Comparison of ENCODE assay signal across 15 cellular contexts in the genomic region with DNA sequence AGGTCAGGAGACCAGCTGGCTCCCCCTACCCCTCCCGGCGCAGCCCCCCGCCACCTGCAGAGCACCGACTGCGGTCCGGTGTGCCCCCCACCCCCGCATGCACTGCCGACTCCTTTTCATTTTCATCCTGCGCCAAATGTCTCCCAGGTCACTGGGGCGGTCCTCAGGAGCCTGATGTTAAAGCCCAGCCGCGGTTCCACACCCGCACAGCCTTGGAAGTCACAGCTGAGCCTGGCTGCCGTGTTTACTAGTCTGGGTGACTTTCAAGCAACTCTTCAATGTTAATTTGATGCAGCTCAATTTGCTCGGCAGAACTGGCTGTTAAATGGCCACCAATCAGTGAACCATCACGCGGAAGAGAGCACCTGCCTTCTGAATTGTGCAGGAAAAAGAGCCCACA. TPM values are rescaled to one million over a fixed set of nuclear protein-coding genes. Genes with fewer than 3 reads are reported as not detected.
A peak's percentile ranks its signal among the peaks of the same experiment; 100 is the strongest.
DNase-seq lines count a peak whose midpoint lies in the region; ATAC-seq, FAIRE-seq and TF ChIP-seq lines count a peak whose summit lies in the region.
"Had no signal": no experiment of that assay in that cellular context is flagged by ENCODE, and none has a peak within 500 bp of the region (broad histone marks: within the 10 kb centered on the region; RNA-seq: fewer than 3 reads in every experiment).

No MANE protein-coding gene starts in this region.

- H3K9me3 ChIP-seq in kidney (ENCODE audit: control insufficient read depth in 1 of 2, low read length in 2 of 2) (no peaks in the 10 kb centered on the region), small intestine (ENCODE audit: control insufficient read depth, low read depth) (no peaks in the 10 kb centered on the region)
- H3K9me3 ChIP-seq: BLaER1 treated with 17β-estradiol and CSF1 and Interleukin-3, amounts not matched to agents 10 nM and 100 nM had no signal

- H3K36me3 ChIP-seq in GM23338 (ENCODE audit: insufficient read depth) (peaks cover 16% of the 10 kb centered on the region), kidney (ENCODE audit: control insufficient read depth in 1 of 2, insufficient read depth in 2 of 2, low read length in 2 of 2) (peaks cover 4 to 5% of the 10 kb centered on the region in 2 donors), small intestine (ENCODE audit: control insufficient read depth in 2 of 2, insufficient read depth in 2 of 2, low read length in 2 of 2) (peaks cover 13 to 15% of the 10 kb centered on the region in 2 donors)

- no peaks in the 10 kb centered on the region for H3K9me3 Mint-ChIP-seq in GM23338
- H3K9me3 Mint-ChIP-seq: CD4-positive, CD25-positive, alpha-beta regulatory T cell; H9 had no signal

- H3K4me2 ChIP-seq in GM23338: no peak overlapping the region
- H3K4me2 ChIP-seq: BLaER1 treated with 17β-estradiol and CSF1 and Interleukin-3, amounts not matched to agents 10 nM and 100 nM had no signal

- peaks cover 8% of the 10 kb centered on the region for H3K79me2 ChIP-seq in GM23338 (replicated peaks; ENCODE audit: insufficient read depth)

- no peak for ATAC-seq in GM23338

- H3K27me3 Mint-ChIP-seq in GM23338 (ENCODE audit: insufficient read depth, low read depth, poor library complexity): peaks cover 3% of the 10 kb centered on the region
- H3K27me3 Mint-ChIP-seq: CD4-positive, CD25-positive, alpha-beta regulatory T cell had no signal

- H3K27me3 ChIP-seq in GM23338 (ENCODE audit: insufficient read depth) (no peaks in the 10 kb centered on the region), small intestine (ENCODE audit: control insufficient read depth in 2 of 2, insufficient read depth in 2 of 2, low read length in 2 of 2) (no peaks in the 10 kb centered on the region)
- H3K27me3 ChIP-seq: BLaER1 treated with 17β-estradiol and CSF1 and Interleukin-3, amounts not matched to agents 10 nM and 100 nM had no signal

- no peak overlapping the region for H3K4me3 ChIP-seq in GM23338
- H3K4me3 ChIP-seq in kidney (ENCODE audit: low read length in 2 of 2): peak overlapping the region in 1 of 2 donors; percentile 23
- no peak overlapping the region for H3K4me3 ChIP-seq in small intestine (ENCODE audit: low read depth in 1 of 2, low read length in 2 of 2)
- H3K4me3 ChIP-seq: BLaER1 treated with 17β-estradiol and CSF1 and Interleukin-3, amounts not matched to agents 10 nM and 100 nM; GM23248 had no signal

- intact Hi-C loops in kidney (cut with DNase I): no loop called here
- intact Hi-C loops in posterior cingulate gyrus (cut with DNase I): no loop called here

- peaks cover 2% of the 10 kb centered on the region; the same call in 1 of the 3 replicates for H3K4me1 Mint-ChIP-seq in GM23338

- no peak overlapping the region for H2AFZ ChIP-seq in GM23338
- H2AFZ ChIP-seq: GM23248 had no signal

- no peaks in the 10 kb centered on the region; the same call in 1 of the 2 replicates for H4K20me1 ChIP-seq in GM23338 (replicated peaks; ENCODE audit: insufficient read depth)

- H3K4me1 ChIP-seq in GM23338 (ENCODE audit: insufficient read depth): 0 out of 2 replicates have a peak, but pooled peaks cover 6% of the 10 kb centered on the region
- peaks cover 24% of the 10 kb centered on the region in 2 donors for H3K4me1 ChIP-seq in kidney (ENCODE audit: control insufficient read depth in 1 of 2, insufficient read depth in 1 of 2, low read depth in 1 of 2, low read length in 2 of 2)
- no peaks in the 10 kb centered on the region for H3K4me1 ChIP-seq in small intestine (ENCODE audit: control insufficient read depth in 2 of 2, insufficient read depth in 1 of 2, low read depth in 1 of 2, low read length in 1 of 2)

- H3K27ac ChIP-seq in GM23338 (ENCODE audit: low read depth) (no peak overlapping the region), kidney (ENCODE audit: low read depth in 2 of 2, low read length in 2 of 2) (peak overlapping the region; percentile 85 to 92), small intestine (ENCODE audit: low read depth in 1 of 2, low read length in 1 of 2) (no peak overlapping the region)
- H3K27ac ChIP-seq: BLaER1 treated with 17β-estradiol and CSF1 and Interleukin-3, amounts not matched to agents 10 nM and 100 nM; GM23248 had no signal

- FAIRE-seq in kidney (lab: Jason Lieb, UNC) (no peak), small intestine (lab: Jason Lieb, UNC) (no peak)
- FAIRE-seq: GM19239 had no signal

- H3F3A ChIP-seq in GM23338 (replicated peaks; ENCODE audit: low read depth): no peaks in the 10 kb centered on the region; the same call in 1 of the 2 replicates

- H3K9me2 ChIP-seq in GM23338 (ENCODE audit: insufficient read depth): no peaks in the 10 kb centered on the region

- H3K27ac Mint-ChIP-seq in GM23338: peak overlapping the region; percentile 44; the same call in 1 of the 2 replicates
- H3K27ac Mint-ChIP-seq: CD4-positive, CD25-positive, alpha-beta regulatory T cell; H9 had no signal

- H3K36me3 Mint-ChIP-seq in GM23338 (ENCODE audit: low read depth): peaks cover 38% of the 10 kb centered on the region

- WGBS in small intestine, 3 donors: 85 to 94% (median 93%) methylated on average over 17 of the region's 17 CpGs

- no peak for TF ChIP-seq CTCF in GM23338 (conservative IDR thresholded peaks at IDR 0.05; ENCODE audit: low read depth in 2 of 2)
- TF ChIP-seq CTCF in kidney (IDR thresholded peaks at IDR 0.05; ENCODE audit: borderline replicate concordance, extremely low read depth, insufficient read depth): no peak

- no peak overlapping the region for H3K4me3 Mint-ChIP-seq in GM23338
- H3K4me3 Mint-ChIP-seq: CD4-positive, CD25-positive, alpha-beta regulatory T cell; H9 had no signal

- DNase-seq in GM23338 (ENCODE audit: low spot score) (no peak), NCI-H2227 treated with DMSO at 0.1 percent for 48 hours (lab: John Stamatoyannopoulos, UW) (peak; percentile 26), kidney (no peak), posterior cingulate gyrus (peak in 6 of 10 donors; percentile 7 to 85 (median 41)), small intestine (no peak), GM19240 (ENCODE audit: insufficient read length, low spot score) (no peak)
- DNase-seq in activated CD4-positive, alpha-beta T cell treated with anti-CD3 and anti-CD28 coated beads, Interleukin-2, amount 50 U/mL, for 1 hour: no peak
- DNase-seq: ACHN; CD4-positive, CD25-positive, alpha-beta regulatory T cell; DMS53; GF-D8; GM23248; H9 had no signal

- peak overlapping the region in 1 of 2 donors; percentile 38 for H3K9ac ChIP-seq in kidney (ENCODE audit: low read length in 2 of 2)
- H3K9ac ChIP-seq: BLaER1 treated with 17β-estradiol and CSF1 and Interleukin-3, amounts not matched to agents 10 nM and 100 nM; GM23248 had no signal

TF ChIP-seq in GM23338, 12 proteins besides CTCF, POLR2A, EP300 and RAD21 (continues in another document):
- TF ChIP-seq POLR2AphosphoS5 (IDR thresholded peaks at IDR 0.05; ENCODE audit: low read depth) (no peak), ZNF331 (CRISPR knock-in tag; IDR thresholded peaks at IDR 0.05; ENCODE audit: low read depth) (no peak), NANOG (IDR thresholded peaks at IDR 0.05; ENCODE audit: borderline replicate concordance) (no peak), ZNF114 (CRISPR knock-in tag; IDR thresholded peaks at IDR 0.05) (no peak), CREB1 (CRISPR knock-in tag; IDR thresholded peaks at IDR 0.05; ENCODE audit: low read depth) (no peak)
- TF ChIP-seq, protein P1, sequence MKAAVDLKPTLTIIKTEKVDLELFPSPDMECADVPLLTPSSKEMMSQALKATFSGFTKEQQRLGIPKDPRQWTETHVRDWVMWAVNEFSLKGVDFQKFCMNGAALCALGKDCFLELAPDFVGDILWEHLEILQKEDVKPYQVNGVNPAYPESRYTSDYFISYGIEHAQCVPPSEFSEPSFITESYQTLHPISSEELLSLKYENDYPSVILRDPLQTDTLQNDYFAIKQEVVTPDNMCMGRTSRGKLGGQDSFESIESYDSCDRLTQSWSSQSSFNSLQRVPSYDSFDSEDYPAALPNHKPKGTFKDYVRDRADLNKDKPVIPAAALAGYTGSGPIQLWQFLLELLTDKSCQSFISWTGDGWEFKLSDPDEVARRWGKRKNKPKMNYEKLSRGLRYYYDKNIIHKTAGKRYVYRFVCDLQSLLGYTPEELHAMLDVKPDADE (IDR thresholded peaks at IDR 0.05): no peak

RNA-seq across cellular contexts. Expression of a gene that starts 27.2 kb away (rescaled TPM):
- total RNA-seq in GM23338 (2014; rRNA removed; shearing (Covaris generic)): 15.1 and 18.6 TPM in 2 replicates
- polyA plus RNA-seq in GM23338 (2016; fragmentation: Nextera tagmentation; extraction: Ambion mirVana): 20.9 and 23.8 TPM in 2 replicates
- 14.4 TPM for total RNA-seq in kidney
- polyA plus RNA-seq in kidney (ENCODE audit: insufficient read depth, low read depth, low replicate concordance): 28.7 TPM
- 10 to 100 TPM; 14.3 to 35.1 (median 19.5) TPM for polyA plus RNA-seq in small intestine

RNA-seq across cellular contexts. Expression of a gene that starts 38.4 kb away (rescaled TPM):
- total RNA-seq in GM23338 (2014; rRNA removed; shearing (Covaris generic)): 33.2 and 37.1 TPM in 2 replicates
- polyA plus RNA-seq in GM23338 (2016; fragmentation: Nextera tagmentation; extraction: Ambion mirVana): 10.4 and 12.1 TPM in 2 replicates
- total RNA-seq in kidney: 11.0 TPM
- 6.0 TPM for polyA plus RNA-seq in kidney (ENCODE audit: insufficient read depth, low read depth, low replicate concordance)
- polyA plus RNA-seq in small intestine: 1 to 10 TPM; 4.0 to 5.0 (median 4.6) TPM

RNA-seq across cellular contexts. Expression of a gene that starts 49.2 kb away (rescaled TPM):
- total RNA-seq in GM23338 (2014; rRNA removed; shearing (Covaris generic)): 31.1 and 35.9 TPM in 2 replicates
- polyA plus RNA-seq in GM23338 (2016; fragmentation: Nextera tagmentation; extraction: Ambion mirVana) (7.3 and 7.8 TPM in 2 replicates), kidney (ENCODE audit: insufficient read depth, low read depth, low replicate concordance) (13.9 TPM), small intestine (10 to 100 TPM in 1 of 3 donors, 1 to 10 TPM in 2; 3.1 to 10.5 (median 4.1) TPM)
- total RNA-seq in kidney: 25.0 TPM

RNA-seq across cellular contexts. Expression of a gene that starts 49.7 kb away (rescaled TPM):
- 67.2 and 69.8 TPM in 2 replicates for total RNA-seq in GM23338 (2014; rRNA removed; shearing (Covaris generic))
- polyA plus RNA-seq in GM23338 (2016; fragmentation: Nextera tagmentation; extraction: Ambion mirVana) (48.4 and 51.7 TPM in 2 replicates), kidney (ENCODE audit: insufficient read depth, low read depth, low replicate concordance) (49.8 TPM), small intestine (10 to 100 TPM; 37.8 to 52.6 (median 42.7) TPM)
- 44.6 TPM for total RNA-seq in kidney

Comparison
In these comparisons a context has a peak if more than half of its experiments do, and no peak if none do; other contexts are left out.
1. DNase-seq: peak in NCI-H2227 treated with DMSO at 0.1 percent for 48 hours (single experiment) and posterior cingulate gyrus (6 of 10); none in GM23338 (single experiment), kidney (single experiment), small intestine (single experiment), activated CD4-positive, alpha-beta T cell treated with anti-CD3 and anti-CD28 coated beads, Interleukin-2, amount 50 U/mL, for 1 hour (single experiment) and GM19240 (single experiment).
2. H3K27ac ChIP-seq: peak in kidney (2 of 2); none in GM23338 (single experiment) and small intestine (0 of 2).